Comparison of ENCODE assay signal across 8 cellular contexts in the genomic region with DNA sequence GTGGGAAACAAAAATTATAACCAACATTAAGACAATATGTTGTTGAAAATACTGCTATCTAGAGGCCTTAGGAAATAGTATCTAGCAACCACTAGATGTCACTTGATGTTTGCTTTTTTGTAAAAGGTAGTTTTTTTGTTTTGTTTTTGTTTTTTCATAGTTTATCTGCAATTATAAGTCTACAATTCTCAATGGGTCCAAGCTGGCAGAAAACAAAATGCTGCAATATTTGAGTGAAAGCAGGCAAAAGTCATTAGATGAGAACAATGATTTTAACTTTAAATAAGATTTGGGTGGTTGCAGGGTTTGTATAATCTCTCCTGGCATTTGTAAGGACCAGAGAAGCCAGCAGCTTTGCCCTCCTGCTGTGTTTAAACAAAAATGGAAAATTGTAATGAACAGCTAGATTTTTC. TPM values are rescaled to one million over a fixed set of nuclear protein-coding genes. Genes with fewer than 3 reads are reported as not detected.
DNase-seq lines count a peak whose midpoint lies in the region; ATAC-seq lines count a peak whose summit lies in the region.

No MANE protein-coding gene starts in this region.

- no peaks in the 10 kb centered on the region for H3K27me3 Mint-ChIP-seq in memory B cell
- no peaks in the 10 kb centered on the region for H3K27me3 Mint-ChIP-seq in activated T-helper 17 cell treated with anti-CD3 and anti-CD28 coated beads, Interleukin-2, amount 50 U/mL, for 72 hours

- H3K4me1 Mint-ChIP-seq in memory B cell: no peaks in the 10 kb centered on the region
- peaks cover 4% of the 10 kb centered on the region for H3K4me1 Mint-ChIP-seq in activated T-helper 17 cell treated with anti-CD3 and anti-CD28 coated beads, Interleukin-2, amount 50 U/mL, for 72 hours

- no peak for ATAC-seq in memory B cell (ENCODE audit: low read depth)
- ATAC-seq in activated T-helper 17 cell treated with anti-CD3 and anti-CD28 coated beads, Interleukin-2, amount 50 U/mL, for 72 hours (replicated peaks): no peak

- no peaks in the 10 kb centered on the region for H3K36me3 Mint-ChIP-seq in memory B cell
- H3K36me3 Mint-ChIP-seq in activated T-helper 17 cell treated with anti-CD3 and anti-CD28 coated beads, Interleukin-2, amount 50 U/mL, for 72 hours (ENCODE audit: low read depth): no peaks in the 10 kb centered on the region

- peak overlapping the region; percentile 3 for H3K27ac Mint-ChIP-seq in memory B cell
- H3K27ac Mint-ChIP-seq in activated T-helper 17 cell treated with anti-CD3 and anti-CD28 coated beads, Interleukin-2, amount 50 U/mL, for 72 hours: no peak overlapping the region

- DNase-seq in NCI-H1092 treated with DMSO at 0.1 percent for 48 hours (lab: John Stamatoyannopoulos, UW) (peak; percentile 30), NCI-H1092 (lab: John Stamatoyannopoulos, UW) (no peak), NCI-H1694 treated with DMSO at 0.1 percent for 48 hours (lab: John Stamatoyannopoulos, UW) (peak; percentile 55), cerebellar cortex (ENCODE audit: low spot score) (peak; percentile 25), memory B cell (ENCODE audit: low spot score in 2 of 2) (no peak), RPMI8226 (no peak)
- DNase-seq in effector CD4-positive, alpha-beta T cell: no peak

- H3K9me3 Mint-ChIP-seq in memory B cell: peaks cover 4% of the 10 kb centered on the region
- no peaks in the 10 kb centered on the region for H3K9me3 Mint-ChIP-seq in activated T-helper 17 cell treated with anti-CD3 and anti-CD28 coated beads, Interleukin-2, amount 50 U/mL, for 72 hours

- no peak overlapping the region for H3K4me3 Mint-ChIP-seq in memory B cell
- H3K4me3 Mint-ChIP-seq in activated T-helper 17 cell treated with anti-CD3 and anti-CD28 coated beads, Interleukin-2, amount 50 U/mL, for 72 hours: no peak overlapping the region

RNA-seq across cellular contexts. Expression of gene DUT, which starts 27.0 kb away (rescaled TPM):
- 100 to 1,000 TPM; 248 to 397 TPM for total RNA-seq in activated T-helper 17 cell treated with anti-CD3 and anti-CD28 coated beads, Interleukin-2, amount 50 U/mL, for 72 hours

Comparison
In these comparisons a context has a peak if more than half of its experiments do, and no peak if none do; other contexts are left out.
1. DNase-seq: peak in NCI-H1092 treated with DMSO at 0.1 percent for 48 hours (single experiment), NCI-H1694 treated with DMSO at 0.1 percent for 48 hours (single experiment) and cerebellar cortex (single experiment); none in NCI-H1092 (single experiment), memory B cell (0 of 2), effector CD4-positive, alpha-beta T cell (single experiment) and RPMI8226 (single experiment).